In the genomic region with DNA sequence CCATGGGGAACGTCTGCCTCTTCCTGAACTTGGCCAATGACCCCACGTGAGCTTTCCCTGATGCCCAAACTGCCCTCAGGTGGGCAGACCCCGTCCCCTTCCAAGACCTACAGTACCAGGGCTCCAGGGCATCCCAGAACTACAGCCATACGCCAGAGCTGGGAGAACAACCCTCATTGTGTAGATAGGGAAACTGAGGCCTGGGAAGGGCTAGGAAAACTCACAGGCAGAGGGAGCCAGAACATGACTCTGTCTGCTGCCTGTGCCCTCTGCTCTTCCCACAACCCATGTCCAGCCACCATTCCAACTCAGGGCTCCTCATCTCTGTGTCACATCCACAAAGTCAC, we compare ENCODE assay signal across 31 cellular contexts. TPM values are rescaled to one million over a fixed set of nuclear protein-coding genes. Genes with fewer than 3 reads are reported as not detected.
"Had no signal": no experiment of that assay in that cellular context is flagged by ENCODE, and none has a peak within 500 bp of the region (broad histone marks: within the 10 kb centered on the region; RNA-seq: fewer than 3 reads in every experiment).

No MANE protein-coding gene starts in this region.

- H3K27ac Mint-ChIP-seq: activated CD4-positive, alpha-beta memory T cell treated with anti-CD3 and anti-CD28 coated beads for 36 hours; activated naive CD8-positive, alpha-beta T cell; brain; T-helper 2 cell treated with Interferon-gamma antibody and Interleukin-4, amounts not matched to agents 5 μg/mL and 100 μg/mL, for 36 hours had no signal

- DNase-seq: activated CD4-positive, alpha-beta T cell treated with anti-CD3 and anti-CD28 coated beads for 48 hours; activated effector memory CD4-positive, alpha-beta T cell treated with Interleukin-2 at 50 U/mL for 16 hours; activated naive CD4-positive, alpha-beta T cell; amygdala; NCI-H1092; NCI-H1417 treated with DMSO at 0.1 percent for 48 hours; NCI-H1694; NCI-H2029; NCI-H2107; NCI-H2171 treated with DMSO at 0.1 percent for 48 hours; NCI-H226; NCI-H526 treated with DMSO at 0.1 percent for 48 hours; NCI-H82; NK-92 treated with Interleukin-12 subunit alpha and Interleukin-12 subunit beta, amount 100 ng/mL, for 24 hours; OCI-M1; Right ventricle myocardium superior; RPMI8226; SW 1271 had no signal

- ATAC-seq: activated CD4-positive, CD25-positive, alpha-beta regulatory T cell treated with anti-CD3 and anti-CD28 coated beads, Interleukin-2, amount 50 U/mL, for 24 hours; Panc1; SK-N-SH treated with all-trans-retinoic acid at 6 μM for 48 hours had no signal

- H3K36me3 Mint-ChIP-seq: activated CD4-positive, alpha-beta memory T cell treated with anti-CD3 and anti-CD28 coated beads for 36 hours; activated naive CD8-positive, alpha-beta T cell; brain had no signal

- H3K4me3 ChIP-seq: SJSA1 had no signal

- H3K27ac ChIP-seq: KMS-11, SJSA1 had no signal

- H3K36me3 ChIP-seq: SJSA1 had no signal

- H3K4me3 Mint-ChIP-seq: activated CD4-positive, alpha-beta memory T cell treated with anti-CD3 and anti-CD28 coated beads for 36 hours; activated naive CD8-positive, alpha-beta T cell; brain; T-helper 2 cell treated with Interferon-gamma antibody and Interleukin-4, amounts not matched to agents 5 μg/mL and 100 μg/mL, for 36 hours had no signal

- H3K9me3 Mint-ChIP-seq: activated CD4-positive, alpha-beta memory T cell treated with anti-CD3 and anti-CD28 coated beads for 36 hours; T-helper 2 cell treated with Interferon-gamma antibody and Interleukin-4, amounts not matched to agents 5 μg/mL and 100 μg/mL, for 36 hours had no signal

- H3K9me3 ChIP-seq: SJSA1 had no signal

RNA-seq across cellular contexts. Expression of a gene that starts 16.8 kb away (rescaled TPM):
- total RNA-seq: activated CD4-positive, alpha-beta memory T cell treated with anti-CD3 and anti-CD28 coated beads for 36 hours; MCF 10A; NCI-H460; SJSA1; T-helper 1 cell treated with Interleukin-12 subunit alpha and Interleukin-12 subunit beta and Interleukin-4 antibody, amounts not matched to agents 30 ng/mL and 1 ng/mL, for 36 hours had no signal

RNA-seq across cellular contexts. Expression of a gene that starts 25.9 kb away (rescaled TPM):
- total RNA-seq: activated CD4-positive, alpha-beta memory T cell treated with anti-CD3 and anti-CD28 coated beads for 36 hours; astrocyte; MCF 10A; SJSA1; T-helper 1 cell treated with Interleukin-12 subunit alpha and Interleukin-12 subunit beta and Interleukin-4 antibody, amounts not matched to agents 30 ng/mL and 1 ng/mL, for 36 hours had no signal
